ENCODE assay signal across 8 cellular contexts in genomic region chr10:89032141-89032814, GRCh38. TPM values are rescaled to one million over a fixed set of nuclear protein-coding genes. Genes with fewer than 3 reads are reported as not detected.
A peak's percentile ranks its signal among the peaks of the same experiment; 100 is the strongest.
DNase-seq lines count a peak whose midpoint lies in the region; ATAC-seq and TF ChIP-seq lines count a peak whose summit lies in the region.

No MANE protein-coding gene starts in this region.

- H3K56ac ChIP-seq in mesendoderm (ENCODE audit: low read length) = no peak overlapping the region

- TF ChIP-seq RAD21 in Ishikawa (IDR thresholded peaks at IDR 0.05; ENCODE audit: low read depth) = no peak

- peak overlapping the region; percentile 52 for H2AFZ ChIP-seq in ACC112 (ENCODE audit: low read length, unreplicated experiment)

- no peak overlapping the region for H3K18ac ChIP-seq in mesendoderm (ENCODE audit: low read length)

- H3K4me3 ChIP-seq in ACC112 (ENCODE audit: low read depth, low read length) (peak overlapping the region; percentile 7), mesendoderm (ENCODE audit: low read length) (no peak overlapping the region), aorta (ENCODE audit: low read length in 2 of 2) (no peak overlapping the region)

- no peaks in the 10 kb centered on the region for H3K36me3 ChIP-seq in ACC112 (ENCODE audit: insufficient read depth, low read length)
- no peaks in the 10 kb centered on the region for H3K36me3 ChIP-seq in mesendoderm (ENCODE audit: control insufficient read depth, insufficient read depth, low read length)
- no peaks in the 10 kb centered on the region for H3K36me3 ChIP-seq in aorta (ENCODE audit: control insufficient read depth in 1 of 2, insufficient read depth in 2 of 2, low read length in 1 of 2)

- no CpG with 5 or more reads among the region's 7 CpGs for WGBS in mesendoderm (ENCODE audit: extremely low coverage, insufficient coverage, low lambda C conversion rate)
- WGBS in aorta, 2 donors = 63 to 77% methylated on average over 7 of the region's 7 CpGs

- H4K5ac ChIP-seq in mesendoderm (ENCODE audit: low read length) = no peak overlapping the region

- H3K79me2 ChIP-seq in ACC112 (ENCODE audit: control insufficient read depth, insufficient read depth, low read length, unreplicated experiment) (no peaks in the 10 kb centered on the region), mesendoderm (ENCODE audit: control insufficient read depth, insufficient read depth, low read length) (no peaks in the 10 kb centered on the region)

- ATAC-seq in GM18909 (IDR thresholded peaks at IDR 0.05; ENCODE audit: poor library complexity, unreplicated experiment) = peak; percentile 65
- no peak for ATAC-seq in HG03469 (IDR thresholded peaks at IDR 0.05; ENCODE audit: unreplicated experiment)
- no peak for ATAC-seq in aorta (ENCODE audit: low FRiP score)
- ATAC-seq in HG02840 (IDR thresholded peaks at IDR 0.05; ENCODE audit: low FRiP score, unreplicated experiment) = no peak

- H3K23ac ChIP-seq in mesendoderm (ENCODE audit: low read length) = no peak overlapping the region

- peak; percentile 30; the same call in 1 of the 2 replicates for TF ChIP-seq EP300 in Ishikawa (IDR thresholded peaks at IDR 0.05; ENCODE audit: borderline replicate concordance)

- no peaks in the 10 kb centered on the region for H3K9me3 ChIP-seq in aorta (ENCODE audit: control insufficient read depth, low read length)

- no peaks in the 10 kb centered on the region for H3K79me1 ChIP-seq in mesendoderm (ENCODE audit: low read length)

- no peak overlapping the region for H3K4ac ChIP-seq in mesendoderm (ENCODE audit: low read depth, low read length)

- no peak overlapping the region for H3K4me2 ChIP-seq in mesendoderm (ENCODE audit: low read length)

- H3K9ac ChIP-seq in mesendoderm (ENCODE audit: low read length) = no peak overlapping the region

- peak; percentile 50 for DNase-seq in activated T-helper 9 cell treated with anti-CD3 and anti-CD28 coated beads, Interleukin-2, amount 50 U/mL, for 16 hours (ENCODE audit: low read depth)
- DNase-seq in mesendoderm (peak; percentile 42), aorta (no peak)

- H3K27ac ChIP-seq in ACC112 (ENCODE audit: low read depth, low read length) (peak overlapping the region; percentile 71), mesendoderm (ENCODE audit: low read depth, low read length) (no peak overlapping the region), aorta (ENCODE audit: low read depth in 1 of 2, low read length in 2 of 2) (no peak overlapping the region)

- H2BK5ac ChIP-seq in mesendoderm (ENCODE audit: low read length) = no peak overlapping the region

- no peak overlapping the region for H4K8ac ChIP-seq in mesendoderm (ENCODE audit: low read depth, low read length)

- H3K27me3 ChIP-seq in ACC112 (ENCODE audit: insufficient read depth, low read length) = no peaks in the 10 kb centered on the region
- H3K27me3 ChIP-seq in mesendoderm (ENCODE audit: insufficient read depth, low read length, poor library complexity) = no peaks in the 10 kb centered on the region
- H3K27me3 ChIP-seq in aorta (ENCODE audit: control insufficient read depth in 1 of 2, insufficient read depth in 2 of 2, low read length in 1 of 2) = no peaks in the 10 kb centered on the region

- intact Hi-C loops in aorta (cut with DNase I) = no loop called here

- H2BK15ac ChIP-seq in mesendoderm (replicated peaks; ENCODE audit: low read depth) = no peak overlapping the region

- no peak overlapping the region for H2AK5ac ChIP-seq in mesendoderm (ENCODE audit: low read length)

- H3K4me1 ChIP-seq in ACC112 (ENCODE audit: control insufficient read depth, insufficient read depth, low read length, unreplicated experiment) (peaks cover 32% of the 10 kb centered on the region), mesendoderm (ENCODE audit: control insufficient read depth, low read depth, low read length) (peaks cover 5% of the 10 kb centered on the region), aorta (ENCODE audit: control insufficient read depth in 1 of 2, insufficient read depth in 2 of 2, low read length in 2 of 2) (peaks cover 0 to 2% of the 10 kb centered on the region in 2 donors)

- no peak overlapping the region for H2BK120ac ChIP-seq in mesendoderm (ENCODE audit: low read depth, low read length)

TF ChIP-seq in Ishikawa, 13 proteins besides CTCF, POLR2A, EP300 and RAD21:
- TF ChIP-seq TCF12 (IDR thresholded peaks at IDR 0.05; ENCODE audit: low read depth) (0 out of 2 replicates have a peak, but pooled peaks have one; percentile 44), ZBTB7A (IDR thresholded peaks at IDR 0.05; ENCODE audit: low read depth) (no peak), NFIC (IDR thresholded peaks at IDR 0.05) (peak; percentile 72), CEBPB (IDR thresholded peaks at IDR 0.05) (peak; percentile 98)

RNA-seq across cellular contexts. Expression of gene FAS, which starts 41.7 kb away (rescaled TPM):
- polyA plus RNA-seq in mesendoderm (2013, experiment 1 of 2) = 0.66 TPM
- polyA plus RNA-seq in mesendoderm (2013, experiment 2 of 2) = 0.88 TPM
- total RNA-seq in aorta = 10 to 100 TPM; 27.4 to 28.5 TPM
- 10 to 100 TPM in 1 of 2 donors, 1 to 10 TPM in 1; 9.5 to 28.5 TPM for polyA plus RNA-seq in aorta

Comparison
In these comparisons a context has a peak if more than half of its experiments do, and no peak if none do; other contexts are left out.
1. DNase-seq: peak in activated T-helper 9 cell treated with anti-CD3 and anti-CD28 coated beads, Interleukin-2, amount 50 U/mL, for 16 hours (single experiment) and mesendoderm (single experiment); none in aorta (0 of 2).